In genomic region chr12:131527092-131527491, GRCh38 we compare ENCODE assay signal across 30 cellular contexts.
"Had no signal": no experiment of that assay in that cellular context is flagged by ENCODE, and none has a peak within 500 bp of the region (broad histone marks: within the 10 kb centered on the region; RNA-seq: fewer than 3 reads in every experiment).

No MANE protein-coding gene starts in this region.

- DNase-seq: activated B cell treated with CpG ODN at 0.5 μM for 24 hours; activated CD4-positive, alpha-beta memory T cell treated with anti-CD3 and anti-CD28 coated beads for 36 hours; activated CD4-positive, alpha-beta T cell treated with anti-CD3 and anti-CD28 coated beads for 4 hours; activated CD4-positive, alpha-beta T cell treated with anti-CD3 and anti-CD28 coated beads, Interleukin-2, amount 10 ng/mL, durations not matched to agents 24 days and 14 days; activated CD4-positive, alpha-beta T cell treated with anti-CD3 and anti-CD28 coated beads, Interleukin-2, amount 50 U/mL, for 1 hour; activated CD4-positive, alpha-beta T cell treated with anti-CD3 and anti-CD28 coated beads, Interleukin-2, amount 50 U/mL, for 4 hours; activated CD4-positive, CD25-positive, alpha-beta regulatory T cell treated with anti-CD3 and anti-CD28 coated beads, Interleukin-2, amount 50 U/mL, for 72 hours; activated CD8-positive, alpha-beta memory T cell treated with anti-CD3 and anti-CD28 coated beads, Interleukin-2, amount 50 U/mL, for 4 hours; activated CD8-positive, alpha-beta T cell treated with anti-CD3 and anti-CD28 coated beads for 36 hours; activated effector memory CD4-positive, alpha-beta T cell treated with anti-CD3 and anti-CD28 coated beads, Interleukin-2, amount 50 U/mL, for 16 hours; activated naive CD4-positive, alpha-beta T cell treated with anti-CD3 and anti-CD28 coated beads, Interleukin-2, amount 10 ng/mL, durations not matched to agents 7 days and 5 days; activated naive CD4-positive, alpha-beta T cell treated with Interleukin-2 at 50 U/mL for 16 hours; activated naive CD8-positive, alpha-beta T cell treated with anti-CD3 and anti-CD28 coated beads, Interleukin-2, amount 10 ng/mL, durations not matched to agents 7 days and 5 days; activated naive CD8-positive, alpha-beta T cell treated with anti-CD3 and anti-CD28 coated beads, Interleukin-2, amount 50 U/mL, for 24 hours; activated T-cell treated with anti-CD3 and anti-CD28 coated beads for 4 hours; activated T-cell treated with anti-CD3 and anti-CD28 coated beads, Interleukin-2, amount 50 U/mL, for 1 hour; activated T-cell treated with anti-CD3 and anti-CD28 coated beads, Interleukin-2, amount 50 U/mL, for 4 hours; activated T-cell treated with anti-CD3 and anti-CD28 coated beads, Interleukin-2, amount 50 U/mL, for 72 hours; amygdala; anterior cingulate cortex; central memory CD4-positive, alpha-beta T cell; T-cell; T-helper 17 cell had no signal

- H3K36me3 Mint-ChIP-seq: activated CD4-positive, alpha-beta memory T cell treated with anti-CD3 and anti-CD28 coated beads for 36 hours; activated naive CD4-positive, alpha-beta T cell treated with anti-CD3 and anti-CD28 coated beads, Interleukin-2, amount 10 ng/mL, durations not matched to agents 7 days and 5 days; activated naive CD4-positive, alpha-beta T cell treated with anti-CD3 and anti-CD28 coated beads, Interleukin-2, amount 50 U/mL, for 24 hours; activated naive CD8-positive, alpha-beta T cell; activated naive CD8-positive, alpha-beta T cell treated with anti-CD3 and anti-CD28 coated beads, Interleukin-2, amount 10 ng/mL, durations not matched to agents 7 days and 5 days; brain; T-cell had no signal

- H3K9me3 ChIP-seq: ascending aorta had no signal

- H3K27me3 ChIP-seq: ascending aorta had no signal

- H3K4me1 ChIP-seq: ascending aorta had no signal

- H3K27ac ChIP-seq: ascending aorta, VCaP had no signal

- H3K27ac Mint-ChIP-seq: activated B cell treated with CpG ODN at 0.5 μM for 24 hours; activated CD4-positive, alpha-beta memory T cell treated with anti-CD3 and anti-CD28 coated beads for 36 hours; activated CD4-positive, alpha-beta T cell treated with anti-CD3 and anti-CD28 coated beads, Interleukin-2, amount 10 ng/mL, durations not matched to agents 24 days and 14 days; activated CD8-positive, alpha-beta T cell treated with anti-CD3 and anti-CD28 coated beads for 36 hours; activated naive CD4-positive, alpha-beta T cell treated with anti-CD3 and anti-CD28 coated beads, Interleukin-2, amount 10 ng/mL, durations not matched to agents 7 days and 5 days; activated naive CD4-positive, alpha-beta T cell treated with anti-CD3 and anti-CD28 coated beads, Interleukin-2, amount 50 U/mL, for 24 hours; activated naive CD8-positive, alpha-beta T cell; activated naive CD8-positive, alpha-beta T cell treated with anti-CD3 and anti-CD28 coated beads, Interleukin-2, amount 10 ng/mL, durations not matched to agents 7 days and 5 days; activated naive CD8-positive, alpha-beta T cell treated with anti-CD3 and anti-CD28 coated beads, Interleukin-2, amount 50 U/mL, for 24 hours; activated T-cell treated with anti-CD3 and anti-CD28 coated beads, Interleukin-2, amount 50 U/mL, for 72 hours; activated T-helper 1 cell treated with anti-CD3 and anti-CD28 coated beads, Interleukin-12 subunit alpha, Interleukin-12 subunit beta, Interleukin-2, Interleukin-4 antibody, amounts not matched to agents 30 ng/mL and 10 ng/mL and 1 ng/mL, durations not matched to agents 14 hours and 24 hours and 36 hours; activated T-helper 17 cell treated with anti-CD3 and anti-CD28 coated beads, Interleukin-2, amount 50 U/mL, for 72 hours; brain; T-cell; T-helper 17 cell had no signal

- H3K4me3 Mint-ChIP-seq: activated B cell treated with CpG ODN at 0.5 μM for 24 hours; activated CD4-positive, alpha-beta memory T cell treated with anti-CD3 and anti-CD28 coated beads for 36 hours; activated CD4-positive, alpha-beta T cell treated with anti-CD3 and anti-CD28 coated beads, Interleukin-2, amount 10 ng/mL, durations not matched to agents 24 days and 14 days; activated CD8-positive, alpha-beta T cell treated with anti-CD3 and anti-CD28 coated beads for 36 hours; activated naive CD4-positive, alpha-beta T cell treated with anti-CD3 and anti-CD28 coated beads, Interleukin-2, amount 10 ng/mL, durations not matched to agents 7 days and 5 days; activated naive CD4-positive, alpha-beta T cell treated with anti-CD3 and anti-CD28 coated beads, Interleukin-2, amount 50 U/mL, for 24 hours; activated naive CD8-positive, alpha-beta T cell; activated naive CD8-positive, alpha-beta T cell treated with anti-CD3 and anti-CD28 coated beads, Interleukin-2, amount 10 ng/mL, durations not matched to agents 7 days and 5 days; activated naive CD8-positive, alpha-beta T cell treated with anti-CD3 and anti-CD28 coated beads, Interleukin-2, amount 50 U/mL, for 24 hours; activated T-cell treated with anti-CD3 and anti-CD28 coated beads, Interleukin-2, amount 50 U/mL, for 4 hours; activated T-cell treated with anti-CD3 and anti-CD28 coated beads, Interleukin-2, amount 50 U/mL, for 72 hours; activated T-helper 1 cell treated with anti-CD3 and anti-CD28 coated beads, Interleukin-12 subunit alpha, Interleukin-12 subunit beta, Interleukin-2, Interleukin-4 antibody, amounts not matched to agents 30 ng/mL and 10 ng/mL and 1 ng/mL, durations not matched to agents 14 hours and 24 hours and 36 hours; activated T-helper 17 cell treated with anti-CD3 and anti-CD28 coated beads, Interleukin-2, amount 50 U/mL, for 72 hours; brain; T-cell; T-helper 17 cell had no signal

- H3K4me1 Mint-ChIP-seq: activated B cell treated with CpG ODN at 0.5 μM for 24 hours; activated CD4-positive, alpha-beta T cell treated with anti-CD3 and anti-CD28 coated beads, Interleukin-2, amount 10 ng/mL, durations not matched to agents 24 days and 14 days; activated naive CD8-positive, alpha-beta T cell treated with anti-CD3 and anti-CD28 coated beads, Interleukin-2, amount 10 ng/mL, durations not matched to agents 7 days and 5 days; activated naive CD8-positive, alpha-beta T cell treated with anti-CD3 and anti-CD28 coated beads, Interleukin-2, amount 50 U/mL, for 24 hours; activated T-helper 17 cell treated with anti-CD3 and anti-CD28 coated beads, Interleukin-2, amount 50 U/mL, for 72 hours; brain had no signal

- ATAC-seq: activated CD8-positive, alpha-beta T cell treated with anti-CD3 and anti-CD28 coated beads for 36 hours; activated naive CD8-positive, alpha-beta T cell treated with anti-CD3 and anti-CD28 coated beads, Interleukin-2, amount 50 U/mL, for 24 hours; activated T-cell treated with anti-CD3 and anti-CD28 coated beads, Interleukin-2, amount 50 U/mL, for 4 hours; activated T-cell treated with anti-CD3 and anti-CD28 coated beads, Interleukin-2, amount 50 U/mL, for 72 hours; activated T-helper 17 cell treated with anti-CD3 and anti-CD28 coated beads, Interleukin-2, amount 50 U/mL, for 72 hours; T-cell; T-helper 17 cell had no signal

- H3K4me3 ChIP-seq: ascending aorta had no signal

- H3K36me3 ChIP-seq: ascending aorta had no signal

- H3K9me3 Mint-ChIP-seq: activated B cell treated with CpG ODN at 0.5 μM for 24 hours; activated CD4-positive, alpha-beta memory T cell treated with anti-CD3 and anti-CD28 coated beads for 36 hours; activated CD4-positive, alpha-beta T cell treated with anti-CD3 and anti-CD28 coated beads, Interleukin-2, amount 10 ng/mL, durations not matched to agents 24 days and 14 days; activated CD8-positive, alpha-beta T cell treated with anti-CD3 and anti-CD28 coated beads for 36 hours; activated naive CD4-positive, alpha-beta T cell treated with anti-CD3 and anti-CD28 coated beads, Interleukin-2, amount 10 ng/mL, durations not matched to agents 7 days and 5 days; activated naive CD4-positive, alpha-beta T cell treated with anti-CD3 and anti-CD28 coated beads, Interleukin-2, amount 50 U/mL, for 24 hours; activated naive CD8-positive, alpha-beta T cell treated with anti-CD3 and anti-CD28 coated beads, Interleukin-2, amount 10 ng/mL, durations not matched to agents 7 days and 5 days; activated naive CD8-positive, alpha-beta T cell treated with anti-CD3 and anti-CD28 coated beads, Interleukin-2, amount 50 U/mL, for 24 hours; activated T-cell treated with anti-CD3 and anti-CD28 coated beads, Interleukin-2, amount 50 U/mL, for 4 hours; activated T-cell treated with anti-CD3 and anti-CD28 coated beads, Interleukin-2, amount 50 U/mL, for 72 hours; activated T-helper 1 cell treated with anti-CD3 and anti-CD28 coated beads, Interleukin-12 subunit alpha, Interleukin-12 subunit beta, Interleukin-2, Interleukin-4 antibody, amounts not matched to agents 30 ng/mL and 10 ng/mL and 1 ng/mL, durations not matched to agents 14 hours and 24 hours and 36 hours; activated T-helper 17 cell treated with anti-CD3 and anti-CD28 coated beads, Interleukin-2, amount 50 U/mL, for 72 hours; T-cell had no signal

- H3K27me3 Mint-ChIP-seq: activated B cell treated with CpG ODN at 0.5 μM for 24 hours; activated CD4-positive, alpha-beta memory T cell treated with anti-CD3 and anti-CD28 coated beads for 36 hours; activated CD4-positive, alpha-beta T cell treated with anti-CD3 and anti-CD28 coated beads, Interleukin-2, amount 10 ng/mL, durations not matched to agents 24 days and 14 days; activated naive CD4-positive, alpha-beta T cell treated with anti-CD3 and anti-CD28 coated beads, Interleukin-2, amount 10 ng/mL, durations not matched to agents 7 days and 5 days; activated naive CD4-positive, alpha-beta T cell treated with anti-CD3 and anti-CD28 coated beads, Interleukin-2, amount 50 U/mL, for 24 hours; activated naive CD8-positive, alpha-beta T cell; activated naive CD8-positive, alpha-beta T cell treated with anti-CD3 and anti-CD28 coated beads, Interleukin-2, amount 50 U/mL, for 24 hours; activated T-helper 17 cell treated with anti-CD3 and anti-CD28 coated beads, Interleukin-2, amount 50 U/mL, for 72 hours had no signal
